ENCODE assay signal across 10 cellular contexts in genomic region chr4:158821228-158822009, GRCh38. TPM values are rescaled to one million over a fixed set of nuclear protein-coding genes. Genes with fewer than 3 reads are reported as not detected.
A peak's percentile ranks its signal among the peaks of the same experiment; 100 is the strongest.
DNase-seq lines count a peak whose midpoint lies in the region; ATAC-seq and TF ChIP-seq lines count a peak whose summit lies in the region.
"Had no signal": no experiment of that assay in that cellular context is flagged by ENCODE, and none has a peak within 500 bp of the region (broad histone marks: within the 10 kb centered on the region; RNA-seq: fewer than 3 reads in every experiment).

No MANE protein-coding gene starts in this region.

- CTCF ChIA-PET in Caco-2 (lab: Charles Lee) = no interaction called here
- CTCF ChIA-PET in CD4-positive, alpha-beta T cell (lab: Charles Lee) = interaction anchor here (0.8 kb wide), 1 partner anchor 8 kb away, joined by 4 read pairs; no protein-coding TSS in a partner anchor

- no peaks in the 10 kb centered on the region for H3K27me3 ChIP-seq in upper lobe of right lung
- no peaks in the 10 kb centered on the region for H3K27me3 ChIP-seq in Caco-2 (replicated peaks; ENCODE audit: control insufficient read depth, insufficient read depth, low read length)
- no peaks in the 10 kb centered on the region for H3K27me3 ChIP-seq in CD4-positive, alpha-beta T cell (ENCODE audit: control insufficient read depth, insufficient read depth, low read length)

- ATAC-seq in natural killer cell treated with Interleukin-12 subunit alpha and Interleukin-12 subunit beta and Interleukin-15 and Interleukin-18, amount 100 ng/mL, for 72 hours = peak; percentile 60 to 79
- ATAC-seq in natural killer cell (no peak), HG03378 (IDR thresholded peaks at IDR 0.05; ENCODE audit: unreplicated experiment) (peak; percentile 34), upper lobe of right lung (peak; percentile 25)
- no peak for ATAC-seq in CD4-positive, alpha-beta T cell (ENCODE audit: poor library complexity)

- H3K4me1 ChIP-seq in upper lobe of right lung (peaks cover 92% of the 10 kb centered on the region), Caco-2 (peaks cover 46% of the 10 kb centered on the region)

- no TSS peak for BruUV-seq in Caco-2 (replicated peaks; lab: Mats Ljungman, UMichigan)

- POLR2A ChIA-PET in Caco-2 (lab: Charles Lee) = no interaction called here
- POLR2A ChIA-PET in CD4-positive, alpha-beta T cell (lab: Charles Lee) = no interaction called here

- H3K36me3 Mint-ChIP-seq in natural killer cell treated with Interleukin-12 subunit alpha and Interleukin-12 subunit beta and Interleukin-15 and Interleukin-18, amount 100 ng/mL, for 72 hours = peaks cover 5% of the 10 kb centered on the region
- H3K36me3 Mint-ChIP-seq in natural killer cell (no peaks in the 10 kb centered on the region), Caco-2 (ENCODE audit: insufficient read depth, unreplicated experiment) (no peaks in the 10 kb centered on the region)
- no peaks in the 10 kb centered on the region for H3K36me3 Mint-ChIP-seq in CD4-positive, alpha-beta T cell (ENCODE audit: low read depth)

- no peaks in the 10 kb centered on the region for H3K9me3 ChIP-seq in upper lobe of right lung
- H3K9me3 ChIP-seq in Caco-2 = no peaks in the 10 kb centered on the region
- no peaks in the 10 kb centered on the region for H3K9me3 ChIP-seq in CD4-positive, alpha-beta T cell (ENCODE audit: control insufficient read depth, low read length)

- H3K27ac ChIP-seq in upper lobe of right lung = peak overlapping the region; percentile 43
- H3K27ac ChIP-seq in CD4-positive, alpha-beta T cell (ENCODE audit: low read depth, low read length) = no peak overlapping the region

- intact Hi-C loops in natural killer cell (cut with micrococcal nuclease) (no loop called here), upper lobe of right lung (cut with DNase I) (no loop called here), Caco-2 (cut with micrococcal nuclease; ENCODE audit: unreplicated experiment) (no loop called here)
- intact Hi-C loops in CD4-positive, alpha-beta T cell (cut with DNase I, micrococcal nuclease) = no loop called here

- H3K4me1 Mint-ChIP-seq in natural killer cell treated with Interleukin-12 subunit alpha and Interleukin-12 subunit beta and Interleukin-15 and Interleukin-18, amount 100 ng/mL, for 72 hours (ENCODE audit: low read depth in 2 of 2) = peaks cover 51 to 73% of the 10 kb centered on the region in 2 donors
- H3K4me1 Mint-ChIP-seq in natural killer cell (peaks cover 37 to 68% of the 10 kb centered on the region in 2 donors), Caco-2 (ENCODE audit: low read depth, unreplicated experiment) (peaks cover 37% of the 10 kb centered on the region)
- peaks cover 53% of the 10 kb centered on the region for H3K4me1 Mint-ChIP-seq in CD4-positive, alpha-beta T cell (ENCODE audit: low read depth)

- H3K36me3 ChIP-seq in upper lobe of right lung (no peaks in the 10 kb centered on the region), Caco-2 (ENCODE audit: control insufficient read depth, insufficient read depth, low read length) (no peaks in the 10 kb centered on the region)

- DNase-seq in natural killer cell treated with Interleukin-12 subunit alpha and Interleukin-12 subunit beta and Interleukin-15 and Interleukin-18, amount 100 ng/mL, for 72 hours (ENCODE audit: low spot score) = no peak
- DNase-seq in natural killer cell = no peak
- DNase-seq in fibroblast of the aortic adventitia (ENCODE audit: low read depth) = peak; percentile 62
- no peak for DNase-seq in upper lobe of right lung
- DNase-seq in Caco-2 = no peak
- DNase-seq in HuH-7.5 (ENCODE audit: low spot score) = no peak
- no peak for DNase-seq in CD4-positive, alpha-beta T cell
- DNase-seq: CD4-positive, CD25-positive, alpha-beta regulatory T cell had no signal

- no peaks in the 10 kb centered on the region for H3K9me3 Mint-ChIP-seq in natural killer cell treated with Interleukin-12 subunit alpha and Interleukin-12 subunit beta and Interleukin-15 and Interleukin-18, amount 100 ng/mL, for 72 hours
- H3K9me3 Mint-ChIP-seq in natural killer cell = no peaks in the 10 kb centered on the region
- H3K9me3 Mint-ChIP-seq in Caco-2 (ENCODE audit: unreplicated experiment) = no peaks in the 10 kb centered on the region
- no peaks in the 10 kb centered on the region for H3K9me3 Mint-ChIP-seq in CD4-positive, alpha-beta T cell
- H3K9me3 Mint-ChIP-seq: CD4-positive, CD25-positive, alpha-beta regulatory T cell had no signal

- H3K27me3 Mint-ChIP-seq in natural killer cell treated with Interleukin-12 subunit alpha and Interleukin-12 subunit beta and Interleukin-15 and Interleukin-18, amount 100 ng/mL, for 72 hours = peaks cover 0 to 3% of the 10 kb centered on the region in 2 donors
- no peaks in the 10 kb centered on the region for H3K27me3 Mint-ChIP-seq in natural killer cell (ENCODE audit: low read depth in 2 of 2)
- no peaks in the 10 kb centered on the region for H3K27me3 Mint-ChIP-seq in Caco-2 (ENCODE audit: insufficient read depth, unreplicated experiment)
- H3K27me3 Mint-ChIP-seq in CD4-positive, alpha-beta T cell = no peaks in the 10 kb centered on the region
- H3K27me3 Mint-ChIP-seq: activated naive CD8-positive, alpha-beta T cell; CD4-positive, CD25-positive, alpha-beta regulatory T cell had no signal

- no peak for TF ChIP-seq CTCF in natural killer cell (IDR thresholded peaks at IDR 0.05)
- no peak for TF ChIP-seq CTCF in fibroblast of the aortic adventitia (IDR thresholded peaks at IDR 0.05; ENCODE audit: insufficient read depth, low read length)
- TF ChIP-seq CTCF in upper lobe of right lung (IDR thresholded peaks at IDR 0.05) = no peak
- no peak for TF ChIP-seq CTCF in Caco-2 (IDR thresholded peaks at IDR 0.05; ENCODE audit: insufficient read depth in 1 of 2, low read depth in 1 of 2, low read length in 1 of 2, severe bottlenecking in 1 of 2, unreplicated experiment in 1 of 2)
- no peak for TF ChIP-seq CTCF in CD4-positive, alpha-beta T cell (IDR thresholded peaks at IDR 0.05)

- peak overlapping the region; percentile 32 to 57 for H3K27ac Mint-ChIP-seq in natural killer cell treated with Interleukin-12 subunit alpha and Interleukin-12 subunit beta and Interleukin-15 and Interleukin-18, amount 100 ng/mL, for 72 hours
- H3K27ac Mint-ChIP-seq in natural killer cell (peak overlapping the region in 1 of 2 donors; percentile 58), Caco-2 (ENCODE audit: unreplicated experiment) (no peak overlapping the region)
- H3K27ac Mint-ChIP-seq in CD4-positive, alpha-beta T cell = no peak overlapping the region
- H3K27ac Mint-ChIP-seq: activated naive CD8-positive, alpha-beta T cell had no signal

- H3K4me3 ChIP-seq in fibroblast of the aortic adventitia (ENCODE audit: low read depth, low read length) (no peak overlapping the region), upper lobe of right lung (no peak overlapping the region), Caco-2 (ENCODE audit: low read depth, low read length) (no peak overlapping the region)

- H3K4me3 Mint-ChIP-seq in natural killer cell treated with Interleukin-12 subunit alpha and Interleukin-12 subunit beta and Interleukin-15 and Interleukin-18, amount 100 ng/mL, for 72 hours = peak overlapping the region; percentile 65
- no peak overlapping the region for H3K4me3 Mint-ChIP-seq in natural killer cell
- H3K4me3 Mint-ChIP-seq in Caco-2 (ENCODE audit: unreplicated experiment) = no peak overlapping the region
- H3K4me3 Mint-ChIP-seq in CD4-positive, alpha-beta T cell = no peak overlapping the region
- H3K4me3 Mint-ChIP-seq: activated naive CD8-positive, alpha-beta T cell; CD4-positive, CD25-positive, alpha-beta regulatory T cell had no signal

RNA-seq across cellular contexts. Expression of gene FNIP2, which starts 52.6 kb away (rescaled TPM):
- total RNA-seq in natural killer cell treated with Interleukin-12 subunit alpha and Interleukin-12 subunit beta and Interleukin-15 and Interleukin-18, amount 100 ng/mL, for 72 hours = 10 to 100 TPM; 17.5 to 35.6 TPM
- total RNA-seq in natural killer cell (10 to 100 TPM; 19.4 to 22.6 (median 21.8) TPM), fibroblast of the aortic adventitia (ENCODE audit: low replicate concordance) (21.2 and 34.3 TPM in 2 replicates), upper lobe of right lung (98.4 TPM), Caco-2 (2022) (12.4 and 15.8 TPM in 2 replicates)
- 1 to 10 TPM; 7.5 to 7.7 TPM for total RNA-seq in CD4-positive, alpha-beta T cell

Comparison
In these comparisons a context has a peak if more than half of its experiments do, and no peak if none do; other contexts are left out.
1. ATAC-seq: peak in natural killer cell treated with Interleukin-12 subunit alpha and Interleukin-12 subunit beta and Interleukin-15 and Interleukin-18, amount 100 ng/mL, for 72 hours (2 of 2), HG03378 (single experiment) and upper lobe of right lung (single experiment); none in natural killer cell (0 of 3) and CD4-positive, alpha-beta T cell (single experiment).
2. H3K27ac Mint-ChIP-seq: peak in natural killer cell treated with Interleukin-12 subunit alpha and Interleukin-12 subunit beta and Interleukin-15 and Interleukin-18, amount 100 ng/mL, for 72 hours (2 of 2); none in Caco-2 (single experiment) and CD4-positive, alpha-beta T cell (single experiment).